8 cellular contexts compared by ENCODE assay signal in the genomic region with DNA sequence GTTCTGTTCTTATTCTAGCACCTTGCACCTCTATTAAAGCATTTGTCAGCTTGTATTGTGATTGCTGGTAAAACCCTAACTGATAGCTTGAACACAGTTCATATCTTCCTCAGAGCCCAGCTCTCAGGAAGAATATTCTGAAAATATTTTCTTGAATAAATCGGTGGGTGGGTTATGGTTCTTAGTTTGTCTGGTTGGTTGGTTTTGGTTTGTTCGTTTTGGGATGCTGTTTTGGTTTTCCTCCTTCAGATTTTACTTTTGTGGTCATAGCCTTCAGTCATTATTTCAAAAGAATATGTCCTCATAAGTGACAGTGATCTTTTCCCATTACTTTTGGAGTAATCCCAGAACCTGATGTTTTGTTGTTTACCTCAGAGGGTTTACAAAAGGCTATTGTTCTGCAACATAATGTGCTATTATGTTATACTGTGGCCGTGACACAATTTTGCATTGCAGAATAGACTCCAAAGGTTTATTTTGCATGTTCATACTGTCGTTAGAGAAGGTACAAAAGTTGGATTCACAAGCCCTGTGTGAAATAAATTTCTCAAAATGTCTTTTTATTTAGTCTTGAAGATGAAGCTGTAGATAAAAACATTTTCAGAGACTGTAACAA. TPM values are rescaled to one million over a fixed set of nuclear protein-coding genes. Genes with fewer than 3 reads are reported as not detected.
DNase-seq lines count a peak whose midpoint lies in the region; ATAC-seq and TF ChIP-seq lines count a peak whose summit lies in the region.

No MANE protein-coding gene starts in this region.

- peaks cover 9% of the 10 kb centered on the region for H3K79me1 ChIP-seq in mesenchymal stem cell (replicated peaks; ENCODE audit: low read length, poor library complexity, severe bottlenecking)

- H3K9ac ChIP-seq in HUES48 (ENCODE audit: low read depth, low read length): no peak overlapping the region
- H3K9ac ChIP-seq in mesenchymal stem cell (ENCODE audit: low read length): peak overlapping the region; percentile 99

- no peak overlapping the region for H2BK12ac ChIP-seq in mesenchymal stem cell (ENCODE audit: low read length in 2 of 2)

- H3K4me1 ChIP-seq in HUES48 (ENCODE audit: control insufficient read depth, insufficient read depth, low read length) (peaks cover 25% of the 10 kb centered on the region), mesenchymal stem cell (ENCODE audit: control insufficient read depth, insufficient read depth, low read depth, low read length) (peaks cover 2% of the 10 kb centered on the region)

- no peak overlapping the region for H2BK120ac ChIP-seq in mesenchymal stem cell (ENCODE audit: low read depth, low read length)

- H3K14ac ChIP-seq in mesenchymal stem cell (ENCODE audit: low read length in 2 of 2): no peak overlapping the region

- no peak for TF ChIP-seq CTCF in 22Rv1 (IDR thresholded peaks at IDR 0.05)
- no peak for TF ChIP-seq CTCF in RWPE1 (conservative IDR thresholded peaks at IDR 0.05; ENCODE audit: low read depth)

- CTCF ChIA-PET in RWPE1 (lab: Yijun Ruan, JAX): interaction anchor here (0.7 kb wide), 1 partner anchor 963 kb away, joined by 3 read pairs; no protein-coding TSS in a partner anchor

- H3K27me3 ChIP-seq in HUES48 (ENCODE audit: control insufficient read depth, insufficient read depth, low read length): no peaks in the 10 kb centered on the region
- no peaks in the 10 kb centered on the region for H3K27me3 ChIP-seq in mesenchymal stem cell (ENCODE audit: control insufficient read depth in 1 of 2, insufficient read depth in 1 of 2, low read length in 2 of 2)

- H3K9me3 ChIP-seq in HUES48 (ENCODE audit: control insufficient read depth, insufficient read depth, low read length) (no peaks in the 10 kb centered on the region), mesenchymal stem cell (ENCODE audit: control insufficient read depth, low read length) (no peaks in the 10 kb centered on the region)

- no peak overlapping the region for H4K91ac ChIP-seq in mesenchymal stem cell (ENCODE audit: low read length)

- H3K27ac ChIP-seq in 22Rv1 (peak overlapping the region; percentile 97), HUES48 (ENCODE audit: low read depth, low read length) (peak overlapping the region; percentile 84), mesenchymal stem cell (ENCODE audit: low read length, poor library complexity, severe bottlenecking) (no peak overlapping the region), RWPE1 (no peak overlapping the region)

- H3K18ac ChIP-seq in mesenchymal stem cell (ENCODE audit: low read depth in 1 of 2, low read length in 2 of 2): no peak overlapping the region

- no peak overlapping the region for H3K4ac ChIP-seq in mesenchymal stem cell (ENCODE audit: low read depth in 1 of 2, low read length in 2 of 2)

- POLR2A ChIA-PET in RWPE1 (lab: Yijun Ruan, JAX; ENCODE audit: low non-redundant PET): no interaction called here

- H3K23ac ChIP-seq in mesenchymal stem cell (ENCODE audit: low read length in 2 of 2): no peak overlapping the region

- H4K8ac ChIP-seq in mesenchymal stem cell (ENCODE audit: low read length): no peak overlapping the region

- peak overlapping the region; percentile 34 for H3K4me3 ChIP-seq in HUES48 (ENCODE audit: low read depth, low read length)
- H3K4me3 ChIP-seq in mesenchymal stem cell (ENCODE audit: insufficient read depth in 1 of 2, low read depth in 1 of 2, low read length in 2 of 2): peak overlapping the region in 1 of 2 experiments; percentile 80

- DNase-seq in astrocyte of the hippocampus (ENCODE audit: low read depth, low spot score) (peak; percentile 10), mesenchymal stem cell (no peak), NCI-H2196 treated with DMSO at 0.1 percent for 48 hours (lab: John Stamatoyannopoulos, UW; ENCODE audit: unreplicated experiment) (no peak), NCI-H146 treated with DMSO at 0.1 percent for 48 hours (lab: John Stamatoyannopoulos, UW; ENCODE audit: unreplicated experiment) (no peak), RWPE1 (ENCODE audit: low spot score) (no peak)

- no peak overlapping the region for H2AFZ ChIP-seq in mesenchymal stem cell (ENCODE audit: low read depth, low read length)

- ATAC-seq in GM21515 (IDR thresholded peaks at IDR 0.05; ENCODE audit: unreplicated experiment): no peak

- WGBS in mesenchymal stem cell: 93% methylated on average over 2 of the region's 4 CpGs

- no peak overlapping the region for H2AK5ac ChIP-seq in mesenchymal stem cell (ENCODE audit: low read length, severe bottlenecking)

- no peak overlapping the region for H2BK5ac ChIP-seq in mesenchymal stem cell (ENCODE audit: low read depth, low read length, poor library complexity, severe bottlenecking)

- no peak overlapping the region for H2BK15ac ChIP-seq in mesenchymal stem cell (ENCODE audit: low read depth, poor library complexity, severe bottlenecking)

- no peak overlapping the region for H3K4me2 ChIP-seq in mesenchymal stem cell (ENCODE audit: low read length, poor library complexity, severe bottlenecking)

- H3K36me3 ChIP-seq in HUES48 (ENCODE audit: control insufficient read depth, insufficient read depth, low read length): peaks cover 12% of the 10 kb centered on the region
- peaks cover 0 to 38% of the 10 kb centered on the region in 2 experiments for H3K36me3 ChIP-seq in mesenchymal stem cell (ENCODE audit: control insufficient read depth in 1 of 2, insufficient read depth in 2 of 2, low read depth in 1 of 2, low read length in 2 of 2)

RNA-seq across cellular contexts. Expression of gene TMEM87A, which starts 2.7 kb away (rescaled TPM):
- 47.8 TPM for polyA plus RNA-seq in mesenchymal stem cell (2013, experiment 1 of 2)
- polyA plus RNA-seq in mesenchymal stem cell (2013, experiment 2 of 2): 52.9 TPM

RNA-seq across cellular contexts. Expression of gene GANC, which starts 2.9 kb away (rescaled TPM):
- 6.7 TPM for polyA plus RNA-seq in mesenchymal stem cell (2013, experiment 1 of 2)
- polyA plus RNA-seq in mesenchymal stem cell (2013, experiment 2 of 2): 7.2 TPM

Comparison
In these comparisons a context has a peak if more than half of its experiments do, and no peak if none do; other contexts are left out.
1. H3K27ac ChIP-seq: peak in 22Rv1 (single experiment) and HUES48 (single experiment); none in mesenchymal stem cell (single experiment) and RWPE1 (single experiment).